Comparison of ENCODE assay signal across 24 cellular contexts in genomic region chr5:22070151-22070550, GRCh38.
"Had no signal": no experiment of that assay in that cellular context is flagged by ENCODE, and none has a peak within 500 bp of the region (broad histone marks: within the 10 kb centered on the region; RNA-seq: fewer than 3 reads in every experiment).

No MANE protein-coding gene starts in this region.

- H3K36me3 Mint-ChIP-seq: activated naive CD4-positive, alpha-beta T cell treated with anti-CD3 and anti-CD28 coated beads, Interleukin-2, amount 50 U/mL, for 24 hours had no signal

- H3K4me1 Mint-ChIP-seq: activated naive CD4-positive, alpha-beta T cell treated with anti-CD3 and anti-CD28 coated beads, Interleukin-2, amount 50 U/mL, for 24 hours; endodermal cell; stimulated activated naive CD8-positive, alpha-beta T cell treated with anti-CD3 and anti-CD28 coated beads, Interleukin-15, amount 100 ng/mL, for 72 hours had no signal

- H3K27me3 Mint-ChIP-seq: activated naive CD4-positive, alpha-beta T cell treated with anti-CD3 and anti-CD28 coated beads, Interleukin-2, amount 50 U/mL, for 24 hours; stimulated activated naive CD8-positive, alpha-beta T cell treated with anti-CD3 and anti-CD28 coated beads, Interleukin-15, amount 100 ng/mL, for 72 hours had no signal

- DNase-seq: activated CD4-positive, alpha-beta T cell treated with anti-CD3 and anti-CD28 coated beads, Interleukin-2, amount 50 U/mL, for 1 hour; activated CD4-positive, CD25-positive, alpha-beta regulatory T cell treated with anti-CD3 and anti-CD28 coated beads, Interleukin-2, amount 50 U/mL, for 72 hours; activated CD8-positive, alpha-beta T cell treated with anti-CD3 and anti-CD28 coated beads, Interleukin-2, amount 10 ng/mL, durations not matched to agents 7 days and 5 days; activated gamma-delta T cell treated with Interleukin-2 at 50 U/mL for 16 hours; anterior cingulate cortex; body of pancreas; cortex of kidney; endodermal cell; head of caudate nucleus; left colon; mesenchymal stem cell; nucleus accumbens; right cardiac atrium; stimulated activated CD4-positive, alpha-beta T cell treated with anti-CD3 and anti-CD28 coated beads, Interleukin-12 subunit alpha, Interleukin-12 subunit beta, amount 100 ng/mL, for 4 hours; stimulated activated naive CD8-positive, alpha-beta T cell treated with anti-CD3 and anti-CD28 coated beads, Interleukin-15, amount 100 ng/mL, for 72 hours; transverse colon; uterus; WERI-Rb-1 had no signal

- H3K4me3 Mint-ChIP-seq: activated CD8-positive, alpha-beta T cell treated with anti-CD3 and anti-CD28 coated beads, Interleukin-2, amount 10 ng/mL, durations not matched to agents 7 days and 5 days; activated naive CD4-positive, alpha-beta T cell treated with anti-CD3 and anti-CD28 coated beads, Interleukin-2, amount 50 U/mL, for 24 hours; activated T-helper 1 cell treated with anti-CD3 and anti-CD28 coated beads, Interleukin-12 subunit alpha, Interleukin-12 subunit beta, Interleukin-2, Interleukin-4 antibody, amounts not matched to agents 30 ng/mL and 10 ng/mL and 1 ng/mL, durations not matched to agents 14 hours and 24 hours and 36 hours; endodermal cell; stimulated activated naive CD8-positive, alpha-beta T cell treated with anti-CD3 and anti-CD28 coated beads, Interleukin-15, amount 100 ng/mL, for 72 hours had no signal

- H3K27ac ChIP-seq: body of pancreas, cardiac muscle cell, gastroesophageal sphincter, parathyroid adenoma, suprapubic skin, transverse colon, uterus, WERI-Rb-1 had no signal

- ATAC-seq: activated CD8-positive, alpha-beta T cell treated with anti-CD3 and anti-CD28 coated beads, Interleukin-2, amount 10 ng/mL, durations not matched to agents 7 days and 5 days; body of pancreas; gastroesophageal sphincter; left colon; right cardiac atrium; stimulated activated naive CD8-positive, alpha-beta T cell treated with anti-CD3 and anti-CD28 coated beads, Interleukin-15, amount 100 ng/mL, for 72 hours had no signal

- H3K36me3 ChIP-seq: cardiac muscle cell, gastroesophageal sphincter, suprapubic skin, transverse colon, uterus, WERI-Rb-1 had no signal

- H3K4me3 ChIP-seq: body of pancreas, cardiac muscle cell, gastroesophageal sphincter, suprapubic skin, transverse colon, uterus had no signal

- H3K9me3 Mint-ChIP-seq: endodermal cell had no signal

- H2AFZ ChIP-seq: parathyroid adenoma had no signal

- H3K79me2 ChIP-seq: parathyroid adenoma had no signal

- H3K27ac Mint-ChIP-seq: activated CD8-positive, alpha-beta T cell treated with anti-CD3 and anti-CD28 coated beads, Interleukin-2, amount 10 ng/mL, durations not matched to agents 7 days and 5 days; activated naive CD4-positive, alpha-beta T cell treated with anti-CD3 and anti-CD28 coated beads, Interleukin-2, amount 50 U/mL, for 24 hours; activated T-helper 1 cell treated with anti-CD3 and anti-CD28 coated beads, Interleukin-12 subunit alpha, Interleukin-12 subunit beta, Interleukin-2, Interleukin-4 antibody, amounts not matched to agents 30 ng/mL and 10 ng/mL and 1 ng/mL, durations not matched to agents 14 hours and 24 hours and 36 hours; endodermal cell; stimulated activated naive CD8-positive, alpha-beta T cell treated with anti-CD3 and anti-CD28 coated beads, Interleukin-15, amount 100 ng/mL, for 72 hours had no signal

- H3K27me3 ChIP-seq: body of pancreas, cardiac muscle cell, gastroesophageal sphincter, suprapubic skin, transverse colon, uterus had no signal

- H3K4me1 ChIP-seq: body of pancreas, gastroesophageal sphincter, parathyroid adenoma, suprapubic skin, transverse colon, uterus had no signal
